8 cellular contexts compared by ENCODE assay signal in the genomic region with DNA sequence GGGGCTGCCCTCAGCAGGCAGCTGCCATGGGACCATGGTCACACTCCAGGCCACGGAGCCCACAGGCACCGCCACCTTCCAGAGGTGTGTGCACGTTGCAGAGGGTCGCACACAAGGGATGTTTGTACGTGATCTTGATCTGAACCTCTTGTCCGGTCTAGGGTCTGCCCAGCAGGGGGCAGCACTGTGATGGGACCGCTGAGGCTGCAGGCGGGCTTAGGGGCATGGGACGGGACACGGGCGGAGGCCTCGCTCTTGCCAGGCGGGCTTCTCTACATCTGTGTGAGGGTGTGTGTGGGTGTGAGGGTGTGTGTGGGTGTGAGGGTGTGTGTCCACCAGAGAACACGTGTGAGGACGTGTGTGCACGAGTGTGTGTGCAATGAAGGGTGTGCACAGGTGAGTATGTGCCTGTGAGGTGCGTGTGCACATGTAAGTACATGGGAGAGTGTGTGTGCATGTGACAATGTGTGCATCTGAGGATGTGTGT. TPM values are rescaled to one million over a fixed set of nuclear protein-coding genes. Genes with fewer than 3 reads are reported as not detected.
A peak's percentile ranks its signal among the peaks of the same experiment; 100 is the strongest.
DNase-seq lines count a peak whose midpoint lies in the region; ATAC-seq lines count a peak whose summit lies in the region.

No MANE protein-coding gene starts in this region.

- peaks cover 20 to 26% of the 10 kb centered on the region in 2 donors for H3K27me3 Mint-ChIP-seq in natural killer cell treated with Interleukin-12 subunit alpha and Interleukin-12 subunit beta and Interleukin-15 and Interleukin-18, amount 100 ng/mL, for 72 hours

- H3K9me3 ChIP-seq in effector memory CD4-positive, alpha-beta T cell (ENCODE audit: control insufficient read depth, low read length): no peaks in the 10 kb centered on the region

- no peak overlapping the region for H3K27ac ChIP-seq in effector memory CD4-positive, alpha-beta T cell (ENCODE audit: insufficient read depth, low read length, poor library complexity, severe bottlenecking)
- no peak overlapping the region for H3K27ac ChIP-seq in substantia nigra (ENCODE audit: low read depth, low read length, poor library complexity, severe bottlenecking)

- no peaks in the 10 kb centered on the region for H3K4me1 ChIP-seq in effector memory CD4-positive, alpha-beta T cell (ENCODE audit: control insufficient read depth, insufficient read depth, low read length, poor library complexity, severe bottlenecking)

- H3K36me3 Mint-ChIP-seq in natural killer cell treated with Interleukin-12 subunit alpha and Interleukin-12 subunit beta and Interleukin-15 and Interleukin-18, amount 100 ng/mL, for 72 hours: no peaks in the 10 kb centered on the region

- no peak overlapping the region for H3K4me3 ChIP-seq in effector memory CD4-positive, alpha-beta T cell (ENCODE audit: insufficient read depth, low read depth, low read length, poor library complexity, severe bottlenecking)

- peak; percentile 49 to 72 for ATAC-seq in natural killer cell treated with Interleukin-12 subunit alpha and Interleukin-12 subunit beta and Interleukin-15 and Interleukin-18, amount 100 ng/mL, for 72 hours
- no peak for ATAC-seq in HG02970 (IDR thresholded peaks at IDR 0.05; ENCODE audit: low FRiP score, unreplicated experiment)

- DNase-seq in AG20443 (ENCODE audit: low spot score): peak; percentile 57
- DNase-seq in HPDE6-E6E7 (ENCODE audit: extremely low spot score): peak; percentile 10
- peak; percentile 70 for DNase-seq in activated CD4-positive, alpha-beta T cell treated with anti-CD3 and anti-CD28 coated beads, Interleukin-2, amount 50 U/mL, for 1 hour
- peak; percentile 37 to 56 (median 49) for DNase-seq in effector memory CD4-positive, alpha-beta T cell
- DNase-seq in natural killer cell treated with Interleukin-12 subunit alpha and Interleukin-12 subunit beta and Interleukin-15 and Interleukin-18, amount 100 ng/mL, for 72 hours (ENCODE audit: low spot score): no peak
- DNase-seq in substantia nigra (lab: John Stamatoyannopoulos, UW): peak in 31 of 49 donors; percentile 2 to 63 (median 16)
- DNase-seq in NCI-H2029 treated with DMSO at 0.1 percent for 48 hours (lab: John Stamatoyannopoulos, UW): no peak

- H3K27ac Mint-ChIP-seq in natural killer cell treated with Interleukin-12 subunit alpha and Interleukin-12 subunit beta and Interleukin-15 and Interleukin-18, amount 100 ng/mL, for 72 hours: no peak overlapping the region

- H3K27me3 ChIP-seq in effector memory CD4-positive, alpha-beta T cell (replicated peaks; ENCODE audit: control insufficient read depth, insufficient read depth, low read length, poor library complexity, severe bottlenecking): no peaks in the 10 kb centered on the region

- peaks cover 13 to 14% of the 10 kb centered on the region in 2 donors for H3K4me1 Mint-ChIP-seq in natural killer cell treated with Interleukin-12 subunit alpha and Interleukin-12 subunit beta and Interleukin-15 and Interleukin-18, amount 100 ng/mL, for 72 hours (ENCODE audit: low read depth in 2 of 2)

- no peak overlapping the region for H3K4me3 Mint-ChIP-seq in natural killer cell treated with Interleukin-12 subunit alpha and Interleukin-12 subunit beta and Interleukin-15 and Interleukin-18, amount 100 ng/mL, for 72 hours

- no peaks in the 10 kb centered on the region for H3K9me3 Mint-ChIP-seq in natural killer cell treated with Interleukin-12 subunit alpha and Interleukin-12 subunit beta and Interleukin-15 and Interleukin-18, amount 100 ng/mL, for 72 hours

- H3K36me3 ChIP-seq in effector memory CD4-positive, alpha-beta T cell (ENCODE audit: control insufficient read depth, insufficient read depth, low read length): no peaks in the 10 kb centered on the region

RNA-seq across cellular contexts. Expression of gene CACNA1I, which starts 52.4 kb away (rescaled TPM):
- under 1 TPM in 1 of 2 donors, not detected in 1; 0.17 TPM for total RNA-seq in natural killer cell treated with Interleukin-12 subunit alpha and Interleukin-12 subunit beta and Interleukin-15 and Interleukin-18, amount 100 ng/mL, for 72 hours

Comparison
In these comparisons a context has a peak if more than half of its experiments do, and no peak if none do; other contexts are left out.
1. DNase-seq: peak in AG20443 (single experiment), HPDE6-E6E7 (single experiment), activated CD4-positive, alpha-beta T cell treated with anti-CD3 and anti-CD28 coated beads, Interleukin-2, amount 50 U/mL, for 1 hour (single experiment), effector memory CD4-positive, alpha-beta T cell (3 of 3) and substantia nigra (31 of 49); none in natural killer cell treated with Interleukin-12 subunit alpha and Interleukin-12 subunit beta and Interleukin-15 and Interleukin-18, amount 100 ng/mL, for 72 hours (single experiment) and NCI-H2029 treated with DMSO at 0.1 percent for 48 hours (single experiment).